ENCODE assay signal across 12 cellular contexts in the genomic region with DNA sequence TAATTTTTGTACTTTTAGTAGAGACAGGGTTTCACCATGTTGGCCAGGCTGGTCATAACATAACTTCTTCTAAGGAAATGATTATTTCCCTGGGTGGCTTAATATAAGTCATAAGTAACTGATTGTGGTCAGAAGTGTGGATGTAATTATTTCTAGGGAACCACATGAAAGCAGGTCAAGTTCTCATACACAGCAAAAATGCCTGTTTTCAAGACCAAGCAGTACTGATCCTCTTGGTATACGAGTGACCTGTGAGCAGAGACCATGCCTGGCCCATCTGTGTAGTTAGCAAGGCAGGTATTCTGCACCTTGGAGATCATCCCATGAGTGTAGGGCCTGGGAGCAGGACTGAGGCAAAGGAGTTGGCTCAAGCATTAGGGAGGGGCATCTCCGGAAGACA. TPM values are rescaled to one million over a fixed set of nuclear protein-coding genes. Genes with fewer than 3 reads are reported as not detected.
DNase-seq lines count a peak whose midpoint lies in the region; ATAC-seq and TF ChIP-seq lines count a peak whose summit lies in the region.
"Had no signal": no experiment of that assay in that cellular context is flagged by ENCODE, and none has a peak within 500 bp of the region (broad histone marks: within the 10 kb centered on the region; RNA-seq: fewer than 3 reads in every experiment).

No MANE protein-coding gene starts in this region.

- no peaks in the 10 kb centered on the region for H3K36me3 ChIP-seq in tibial nerve

- H3K27ac Mint-ChIP-seq in T-helper 2 cell treated with Interferon-gamma antibody and Interleukin-4, amounts not matched to agents 5 μg/mL and 100 μg/mL, for 36 hours: no peak overlapping the region

- H3K9me3 ChIP-seq in tibial nerve: no peaks in the 10 kb centered on the region

- TF ChIP-seq POLR2A in tibial nerve (IDR thresholded peaks at IDR 0.05): no peak

- peaks cover 5% of the 10 kb centered on the region for H3K4me1 Mint-ChIP-seq in T-helper 2 cell treated with Interferon-gamma antibody and Interleukin-4, amounts not matched to agents 5 μg/mL and 100 μg/mL, for 36 hours (ENCODE audit: low read depth)
- H3K4me1 Mint-ChIP-seq: CD4-positive, CD25-positive, alpha-beta regulatory T cell had no signal

- H3K4me3 Mint-ChIP-seq in T-helper 2 cell treated with Interferon-gamma antibody and Interleukin-4, amounts not matched to agents 5 μg/mL and 100 μg/mL, for 36 hours: no peak overlapping the region

- H3K36me3 Mint-ChIP-seq in T-helper 2 cell treated with Interferon-gamma antibody and Interleukin-4, amounts not matched to agents 5 μg/mL and 100 μg/mL, for 36 hours (ENCODE audit: low read depth): no peaks in the 10 kb centered on the region
- H3K36me3 Mint-ChIP-seq: CD4-positive, CD25-positive, alpha-beta regulatory T cell had no signal

- TF ChIP-seq CTCF in GM20000 (IDR thresholded peaks at IDR 0.05; ENCODE audit: extremely low read depth, missing control alignments): no peak
- no peak for TF ChIP-seq CTCF in tibial nerve (IDR thresholded peaks at IDR 0.05)

- ATAC-seq in GM18499 (IDR thresholded peaks at IDR 0.05; ENCODE audit: insufficient read depth, unreplicated experiment) (peak; percentile 70), HG03095 (IDR thresholded peaks at IDR 0.05; ENCODE audit: unreplicated experiment) (peak; percentile 55), GM21576 (IDR thresholded peaks at IDR 0.05; ENCODE audit: unreplicated experiment) (no peak)

- H3K27me3 ChIP-seq in tibial nerve: no peaks in the 10 kb centered on the region

- WGBS in tibial nerve, 2 donors: 72 to 74% methylated on average over 2 of the region's 2 CpGs

- no peak overlapping the region for H3K4me3 ChIP-seq in tibial nerve

- H3K27ac ChIP-seq in tibial nerve: no peak overlapping the region

- H3K27me3 Mint-ChIP-seq in T-helper 2 cell treated with Interferon-gamma antibody and Interleukin-4, amounts not matched to agents 5 μg/mL and 100 μg/mL, for 36 hours (ENCODE audit: low read depth): peaks cover 61% of the 10 kb centered on the region

- H3K9me3 Mint-ChIP-seq in T-helper 2 cell treated with Interferon-gamma antibody and Interleukin-4, amounts not matched to agents 5 μg/mL and 100 μg/mL, for 36 hours: no peaks in the 10 kb centered on the region

- DNase-seq in GM20000 (ENCODE audit: low spot score) (peak; percentile 23), tibial nerve (ENCODE audit: low spot score in 2 of 2) (no peak), activated gamma-delta T cell (lab: John Stamatoyannopoulos, UW) (no peak)
- DNase-seq in T-helper 2 cell treated with Interferon-gamma antibody and Interleukin-4, amounts not matched to agents 5 μg/mL and 100 μg/mL, for 36 hours (ENCODE audit: low spot score): peak; percentile 10
- no peak for DNase-seq in stimulated activated CD4-positive, alpha-beta T cell treated with anti-CD3 and anti-CD28 coated beads, Interleukin-2, amount 100 ng/mL, for 48 hours
- DNase-seq: activated naive CD4-positive, alpha-beta T cell; CD4-positive, CD25-positive, alpha-beta regulatory T cell; mammary epithelial cell; NCI-H1436 had no signal

- no peaks in the 10 kb centered on the region for H3K4me1 ChIP-seq in tibial nerve

- no peak for TF ChIP-seq EP300 in tibial nerve (IDR thresholded peaks at IDR 0.05)

RNA-seq across cellular contexts. Expression of gene NUCB2, which starts 32.5 kb away (rescaled TPM):
- total RNA-seq in tibial nerve: 10 to 100 TPM; 29.1 to 45.4 (median 36.0) TPM

RNA-seq across cellular contexts. Expression of gene PIK3C2A, which starts 36.3 kb away (rescaled TPM):
- 100 to 1,000 TPM in 1 of 4 donors, 10 to 100 TPM in 3; 60.9 to 105 (median 63.2) TPM for total RNA-seq in tibial nerve

Comparison
In these comparisons a context has a peak if more than half of its experiments do, and no peak if none do; other contexts are left out.
1. DNase-seq: peak in GM20000 (single experiment) and T-helper 2 cell treated with Interferon-gamma antibody and Interleukin-4, amounts not matched to agents 5 μg/mL and 100 μg/mL, for 36 hours (single experiment); none in stimulated activated CD4-positive, alpha-beta T cell treated with anti-CD3 and anti-CD28 coated beads, Interleukin-2, amount 100 ng/mL, for 48 hours (0 of 2), tibial nerve (0 of 2) and activated gamma-delta T cell (single experiment).